Comparison of ENCODE assay signal across 8 cellular contexts in genomic region chr7:82164813-82165212, GRCh38.
A peak's percentile ranks its signal among the peaks of the same experiment; 100 is the strongest.
DNase-seq lines count a peak whose midpoint lies in the region; ATAC-seq and TF ChIP-seq lines count a peak whose summit lies in the region.

No MANE protein-coding gene starts in this region.

- no peak overlapping the region for H3K4me2 ChIP-seq in mesendoderm (ENCODE audit: low read length)

- no peaks in the 10 kb centered on the region for H3K27me3 ChIP-seq in mesendoderm (ENCODE audit: insufficient read depth, low read length, poor library complexity)

- H3K79me2 ChIP-seq in mesendoderm (ENCODE audit: control insufficient read depth, insufficient read depth, low read length) = no peaks in the 10 kb centered on the region

- no peaks in the 10 kb centered on the region for H3K4me1 ChIP-seq in mesendoderm (ENCODE audit: control insufficient read depth, low read depth, low read length)

- H2BK15ac ChIP-seq in mesendoderm (replicated peaks; ENCODE audit: low read depth) = no peak overlapping the region

- H3K18ac ChIP-seq in mesendoderm (ENCODE audit: low read length) = no peak overlapping the region

- no peaks in the 10 kb centered on the region for H3K79me1 ChIP-seq in mesendoderm (ENCODE audit: low read length)

- H2BK120ac ChIP-seq in mesendoderm (ENCODE audit: low read depth, low read length) = no peak overlapping the region

- no peak overlapping the region for H3K56ac ChIP-seq in mesendoderm (ENCODE audit: low read length)

- H3K36me3 ChIP-seq in mesendoderm (ENCODE audit: control insufficient read depth, insufficient read depth, low read length) = no peaks in the 10 kb centered on the region

- H3K4ac ChIP-seq in mesendoderm (ENCODE audit: low read depth, low read length) = no peak overlapping the region

- no peaks in the 10 kb centered on the region for H3K36me3 Mint-ChIP-seq in chondrocyte (ENCODE audit: low read depth)

- no peaks in the 10 kb centered on the region for H3K9me3 Mint-ChIP-seq in chondrocyte (ENCODE audit: low read depth)

- ATAC-seq in HG03521 (IDR thresholded peaks at IDR 0.05; ENCODE audit: unreplicated experiment) = no peak
- no peak for ATAC-seq in HG03039 (IDR thresholded peaks at IDR 0.05; ENCODE audit: unreplicated experiment)

- no peak overlapping the region for H4K5ac ChIP-seq in mesendoderm (ENCODE audit: low read length)

- H3K27ac ChIP-seq in mesendoderm (ENCODE audit: low read depth, low read length) = no peak overlapping the region

- no peaks in the 10 kb centered on the region for H3K27me3 Mint-ChIP-seq in chondrocyte (ENCODE audit: low read depth)

- H3K4me3 Mint-ChIP-seq in chondrocyte (ENCODE audit: unreplicated experiment) = no peak overlapping the region

- no CpG with 5 or more reads among the region's 3 CpGs for WGBS in mesendoderm (ENCODE audit: extremely low coverage, insufficient coverage, low lambda C conversion rate)

- no peak overlapping the region for H3K27ac Mint-ChIP-seq in chondrocyte (ENCODE audit: unreplicated experiment)

- H4K8ac ChIP-seq in mesendoderm (ENCODE audit: low read depth, low read length) = no peak overlapping the region

- TF ChIP-seq CTCF in chondrocyte (IDR thresholded peaks at IDR 0.05) = peak; percentile 77

- DNase-seq in DMS79 (lab: John Stamatoyannopoulos, UW) (peak; percentile 34), NCI-H2227 (lab: John Stamatoyannopoulos, UW; ENCODE audit: unreplicated experiment) (peak; percentile 43), chondrocyte (ENCODE audit: low spot score) (no peak), mesendoderm (peak; percentile 86), GM19240 (ENCODE audit: insufficient read length, low spot score) (no peak), NCI-H1048 (lab: John Stamatoyannopoulos, UW) (no peak)

- H3K9ac ChIP-seq in mesendoderm (ENCODE audit: low read length) = no peak overlapping the region

- H2BK5ac ChIP-seq in mesendoderm (ENCODE audit: low read length) = no peak overlapping the region

- no peak overlapping the region for H3K23ac ChIP-seq in mesendoderm (ENCODE audit: low read length)

- no peak overlapping the region for H2AK5ac ChIP-seq in mesendoderm (ENCODE audit: low read length)

- no peak overlapping the region for H3K4me3 ChIP-seq in mesendoderm (ENCODE audit: low read length)

- peaks cover 22% of the 10 kb centered on the region for H3K4me1 Mint-ChIP-seq in chondrocyte (ENCODE audit: low read depth)

Comparison
In these comparisons a context has a peak if more than half of its experiments do, and no peak if none do; other contexts are left out.
1. DNase-seq: peak in DMS79 (single experiment), NCI-H2227 (single experiment) and mesendoderm (single experiment); none in chondrocyte (single experiment), GM19240 (single experiment) and NCI-H1048 (single experiment).